Comparison of ENCODE assay signal across 12 cellular contexts in genomic region chr3:195629682-195630081, GRCh38. TPM values are rescaled to one million over a fixed set of nuclear protein-coding genes. Genes with fewer than 3 reads are reported as not detected.
DNase-seq lines count a peak whose midpoint lies in the region; ATAC-seq and TF ChIP-seq lines count a peak whose summit lies in the region.
"Not testable (repeated sequence)": the region's sequence is repeated elsewhere in the genome, so short reads cannot be mapped to it uniquely, and the experiment has no call there.
"Had no signal": no experiment of that assay in that cellular context is flagged by ENCODE, and none has a peak within 500 bp of the region (broad histone marks: within the 10 kb centered on the region; RNA-seq: fewer than 3 reads in every experiment).

No MANE protein-coding gene starts in this region.

- not testable (repeated sequence) for H3K9me3 Mint-ChIP-seq in T-helper 2 cell treated with Interferon-gamma antibody and Interleukin-4, amounts not matched to agents 5 μg/mL and 100 μg/mL, for 36 hours

- TF ChIP-seq CTCF in lung (IDR thresholded peaks at IDR 0.05; ENCODE audit: control extremely low read depth, extremely low read depth) = not testable (repeated sequence)

- peaks cover 16% of the 10 kb centered on the region for H3K4me1 Mint-ChIP-seq in T-helper 2 cell treated with Interferon-gamma antibody and Interleukin-4, amounts not matched to agents 5 μg/mL and 100 μg/mL, for 36 hours (ENCODE audit: low read depth)

- not testable (repeated sequence) for ATAC-seq in Right ventricle myocardium inferior; lung (ENCODE audit: insufficient read depth, low FRiP score)

- not testable (repeated sequence) for H3K27me3 Mint-ChIP-seq in T-helper 2 cell treated with Interferon-gamma antibody and Interleukin-4, amounts not matched to agents 5 μg/mL and 100 μg/mL, for 36 hours (ENCODE audit: low read depth)

- H3K36me3 ChIP-seq in KOPT-K1 (ENCODE audit: insufficient read depth, low read length); lung (ENCODE audit: control insufficient read depth in 2 of 2, insufficient read depth in 2 of 2, low read length in 2 of 2): not testable (repeated sequence)

- H3K36me3 Mint-ChIP-seq in T-helper 2 cell treated with Interferon-gamma antibody and Interleukin-4, amounts not matched to agents 5 μg/mL and 100 μg/mL, for 36 hours (ENCODE audit: low read depth) = not testable (repeated sequence)

- not testable (repeated sequence) for H3K27me3 ChIP-seq in lung (ENCODE audit: control insufficient read depth, insufficient read depth)

- H3K27ac ChIP-seq in KOPT-K1 (ENCODE audit: low read depth, low read length, poor library complexity, severe bottlenecking) = peak overlapping the region; percentile 28
- not testable (repeated sequence) for H3K27ac ChIP-seq in lung (ENCODE audit: low read depth in 1 of 2, low read length in 1 of 2)

- DNase-seq in T-helper 2 cell treated with Interferon-gamma antibody and Interleukin-4, amounts not matched to agents 5 μg/mL and 100 μg/mL, for 36 hours (ENCODE audit: low spot score) = peak; percentile 3
- peak; percentile 47 for DNase-seq in activated CD8-positive, alpha-beta memory T cell treated with anti-CD3 and anti-CD28 coated beads, Interleukin-2, amount 50 U/mL, for 48 hours
- DNase-seq in Right ventricle myocardium inferior (ENCODE audit: missing footprints) = peak; percentile 20
- peak; percentile 19 for DNase-seq in lung (ENCODE audit: low spot score)
- DNase-seq in posterior vena cava (ENCODE audit: low spot score) = peak; percentile 44

- H3K4me3 ChIP-seq in lung = not testable (repeated sequence)

- WGBS in lung, 2 donors = 93 to 100% methylated on average over 3 to 5 of the region's 7 CpGs

- H3K4me1 ChIP-seq in lung (ENCODE audit: control insufficient read depth in 2 of 2, insufficient read depth in 2 of 2, low read length in 2 of 2) = not testable (repeated sequence)

- not testable (repeated sequence) for H3K4me3 Mint-ChIP-seq in T-helper 2 cell treated with Interferon-gamma antibody and Interleukin-4, amounts not matched to agents 5 μg/mL and 100 μg/mL, for 36 hours

- not testable (repeated sequence) for H3K9me3 ChIP-seq in KOPT-K1 (ENCODE audit: insufficient read depth, low read length, poor library complexity, severe bottlenecking); lung (ENCODE audit: control insufficient read depth in 2 of 2, insufficient read depth in 1 of 2, low read length in 1 of 2)

- intact Hi-C loops in Right ventricle myocardium inferior (cut with DNase I); posterior vena cava (cut with DNase I): not testable (repeated sequence)

- H3K27ac Mint-ChIP-seq in T-helper 2 cell treated with Interferon-gamma antibody and Interleukin-4, amounts not matched to agents 5 μg/mL and 100 μg/mL, for 36 hours = not testable (repeated sequence)

RNA-seq across cellular contexts. Expression of gene APOD, which starts 45.9 kb away (rescaled TPM):
- 327 TPM for total RNA-seq in Right ventricle myocardium inferior
- 10 to 100 TPM in 1 of 2 donors, 1 to 10 TPM in 1; 4.7 to 15.6 TPM for total RNA-seq in lung
- 10 to 100 TPM; 27.0 to 85.8 TPM for polyA plus RNA-seq in lung
- total RNA-seq in posterior vena cava = 100 to 1,000 TPM; 221 to 388 TPM
- total RNA-seq: A673; CD4-positive, alpha-beta T cell; H1; H7 had no signal
- polyA plus RNA-seq: CD14-positive monocyte; CD8-positive, alpha-beta memory T cell; H1 had no signal

Comparison
In these comparisons a context has a peak if more than half of its experiments do, and no peak if none do; other contexts are left out.
1. RNA of gene APOD, which starts 45.9 kb away (total RNA-seq): 221 to 388 TPM in posterior vena cava and 327 TPM in Right ventricle myocardium inferior (single experiment); 4.7 to 15.6 TPM in lung; every median in the first group is over 10 times any median in the second.
2. Peak in every context shown above with its lines, with median percentiles within 50 percentile points of each other: DNase-seq.